ENCODE assay signal across 1 cellular context in genomic region chr7:48004023-48004422, GRCh38.
TF ChIP-seq lines count a peak whose summit lies in the region.

No MANE protein-coding gene starts in this region.

TF ChIP-seq in GM12878, 131 proteins besides CTCF, POLR2A, EP300 and RAD21:
- TF ChIP-seq E4F1 (IDR thresholded peaks at IDR 0.05; ENCODE audit: borderline replicate concordance, partially characterized antibody) (no peak), ZNF207 (IDR thresholded peaks at IDR 0.05; ENCODE audit: borderline replicate concordance) (no peak), ZBTB40 (IDR thresholded peaks at IDR 0.05; ENCODE audit: borderline replicate concordance) (no peak), IKZF1 (conservative IDR thresholded peaks at IDR 0.05) (no peak), NR2F1 (conservative IDR thresholded peaks at IDR 0.05) (no peak), SIN3A (IDR thresholded peaks at IDR 0.05; ENCODE audit: low read depth, low read length) (no peak), PBX3 (IDR thresholded peaks at IDR 0.05; ENCODE audit: insufficient replicate concordance, low read depth, low read length) (no peak), GATAD2B (conservative IDR thresholded peaks at IDR 0.05; ENCODE audit: low read depth) (no peak), FOXM1 (IDR thresholded peaks at IDR 0.05; ENCODE audit: low read depth, low read length) (no peak), POU2F2 (IDR thresholded peaks at IDR 0.05; ENCODE audit: borderline replicate concordance, low read depth, low read length) (no peak), ZNF687 (IDR thresholded peaks at IDR 0.05) (no peak), PKNOX1 (IDR thresholded peaks at IDR 0.05) (no peak), TBL1XR1 (IDR thresholded peaks at IDR 0.05; ENCODE audit: low read depth, low read length) (no peak), CREM (IDR thresholded peaks at IDR 0.05; ENCODE audit: low read depth) (no peak), E2F4 (IDR thresholded peaks at IDR 0.05; ENCODE audit: low read depth, low read length) (no peak), IRF4 (IDR thresholded peaks at IDR 0.05; ENCODE audit: low read depth, low read length) (no peak), NFIC (IDR thresholded peaks at IDR 0.05; ENCODE audit: low read depth, low read length) (no peak), ZBTB33 (IDR thresholded peaks at IDR 0.05) (no peak), POLR2AphosphoS2 (IDR thresholded peaks at IDR 0.05; ENCODE audit: low read depth, low read length) (no peak)
